Comparison of ENCODE assay signal across 23 cellular contexts in the genomic region with DNA sequence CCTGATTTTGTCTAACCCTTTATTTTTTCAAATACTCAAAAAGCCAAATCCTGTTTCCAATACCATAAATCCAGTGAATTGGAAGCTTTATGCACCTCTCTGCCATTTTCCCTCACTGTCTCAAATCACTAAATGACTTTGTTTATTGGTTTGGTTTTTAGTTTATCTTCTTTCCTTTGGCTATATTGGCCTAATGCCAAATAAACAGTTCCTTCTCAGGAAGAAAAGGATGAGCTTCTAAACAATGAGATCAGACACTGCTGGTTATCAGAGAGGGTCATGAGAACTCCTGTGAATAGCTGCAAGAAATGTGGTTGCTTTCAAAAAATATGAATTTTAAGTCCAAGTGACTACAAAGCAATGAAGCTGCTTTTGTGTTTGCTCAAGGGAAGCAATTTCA.
"Had no signal": no experiment of that assay in that cellular context is flagged by ENCODE, and none has a peak within 500 bp of the region (broad histone marks: within the 10 kb centered on the region; RNA-seq: fewer than 3 reads in every experiment).

No MANE protein-coding gene starts in this region.

- H3K79me2 ChIP-seq: hepatocyte had no signal

- FAIRE-seq: pancreas, small intestine had no signal

- H3K27me3 ChIP-seq: esophagus muscularis mucosa, gastroesophageal sphincter, heart left ventricle, hepatocyte, left lung, pancreas, right lobe of liver, thyroid gland, vagina had no signal

- H3K4me1 ChIP-seq: foreskin keratinocyte, gastroesophageal sphincter, right lobe of liver, thyroid gland, vagina had no signal

- ATAC-seq: foreskin keratinocyte; gastroesophageal sphincter; heart left ventricle; left cardiac atrium; mucosa of descending colon; natural killer cell treated with Interleukin-12 subunit alpha and Interleukin-12 subunit beta and Interleukin-15 and Interleukin-18, amount 100 ng/mL, for 72 hours; pancreas; right lobe of liver; stimulated activated naive CD8-positive, alpha-beta T cell treated with anti-CD3 and anti-CD28 coated beads, Interleukin-15, amount 100 ng/mL, for 72 hours had no signal

- H3K27ac ChIP-seq: esophagus muscularis mucosa, foreskin keratinocyte, gastroesophageal sphincter, heart left ventricle, hepatocyte, left lung, neutrophil, right lobe of liver, thyroid gland, vagina had no signal

- H3K9me3 ChIP-seq: esophagus muscularis mucosa, gastroesophageal sphincter, heart left ventricle, left lung, mucosa of descending colon, neutrophil, pancreas, right lobe of liver, thyroid gland, vagina had no signal

- DNase-seq: effector CD8-positive, alpha-beta T cell; endodermal cell; foreskin keratinocyte; heart left ventricle; left cardiac atrium; left lung; mucosa of descending colon; naive B cell; pancreas; right lobe of liver; small intestine; stimulated activated CD4-positive, alpha-beta T cell treated with anti-CD3 and anti-CD28 coated beads, Interleukin-15, amount 100 ng/mL, for 24 hours; stimulated activated CD4-positive, alpha-beta T cell treated with anti-CD3 and anti-CD28 coated beads, Interleukin-2, amount 100 ng/mL, for 48 hours; stimulated activated CD8-positive, alpha-beta memory T cell treated with anti-CD3 and anti-CD28 coated beads, Interleukin-4, amount 100 ng/mL, for 48 hours; stimulated activated naive CD4-positive, alpha-beta T cell; stimulated activated naive CD8-positive, alpha-beta T cell treated with anti-CD3 and anti-CD28 coated beads, Interleukin-15, amount 100 ng/mL, for 72 hours; thyroid gland had no signal

- H2AFZ ChIP-seq: hepatocyte had no signal

- H3K36me3 ChIP-seq: esophagus muscularis mucosa, gastroesophageal sphincter, heart left ventricle, left lung, neutrophil, pancreas, right lobe of liver, thyroid gland, vagina had no signal

- H3K4me3 ChIP-seq: esophagus muscularis mucosa, gastroesophageal sphincter, heart left ventricle, hepatocyte, left lung, mucosa of descending colon, pancreas, right lobe of liver, thyroid gland, vagina had no signal

- H3K4me2 ChIP-seq: hepatocyte had no signal
